ENCODE assay signal across 23 cellular contexts in genomic region chr9:13122756-13123369, GRCh38.
"Had no signal": no experiment of that assay in that cellular context is flagged by ENCODE, and none has a peak within 500 bp of the region (broad histone marks: within the 10 kb centered on the region; RNA-seq: fewer than 3 reads in every experiment).

No MANE protein-coding gene starts in this region.

- H3K4me3 ChIP-seq: dorsolateral prefrontal cortex, lower lobe of right lung, neural progenitor cell, prostate gland, thyroid gland, vagina had no signal

- H3K4me1 Mint-ChIP-seq: memory B cell; naive thymus-derived CD4-positive, alpha-beta T cell; neural progenitor cell; stimulated activated naive CD8-positive, alpha-beta T cell treated with anti-CD3 and anti-CD28 coated beads, Interleukin-15, amount 100 ng/mL, for 72 hours had no signal

- ATAC-seq: left ventricle myocardium superior; lower lobe of right lung; naive thymus-derived CD4-positive, alpha-beta T cell; right cardiac atrium; stimulated activated naive CD8-positive, alpha-beta T cell treated with anti-CD3 and anti-CD28 coated beads, Interleukin-15, amount 100 ng/mL, for 72 hours had no signal

- H3K4me1 ChIP-seq: lower lobe of right lung, neural progenitor cell, parathyroid adenoma, prostate gland, thyroid gland, vagina had no signal

- H3K4me3 Mint-ChIP-seq: memory B cell; naive thymus-derived CD4-positive, alpha-beta T cell; nephron; neural progenitor cell; stimulated activated naive CD8-positive, alpha-beta T cell treated with anti-CD3 and anti-CD28 coated beads, Interleukin-15, amount 100 ng/mL, for 72 hours had no signal

- H3K27me3 Mint-ChIP-seq: memory B cell; naive thymus-derived CD4-positive, alpha-beta T cell; stimulated activated naive CD8-positive, alpha-beta T cell treated with anti-CD3 and anti-CD28 coated beads, Interleukin-15, amount 100 ng/mL, for 72 hours had no signal

- H3K27ac ChIP-seq: lower lobe of right lung, neural progenitor cell, parathyroid adenoma, prostate gland, thyroid gland, vagina had no signal

- DNase-seq: effector CD4-positive, alpha-beta T cell; left ventricle myocardium superior; lower lobe of right lung; naive thymus-derived CD4-positive, alpha-beta T cell; right cardiac atrium; small intestine; stimulated activated CD4-positive, alpha-beta T cell treated with anti-CD3 and anti-CD28 coated beads, Interleukin-1b, Interleukin-23, amount 100 ng/mL, for 48 hours; stimulated activated CD4-positive, alpha-beta T cell treated with anti-CD3 and anti-CD28 coated beads, Interleukin-4, amount 100 ng/mL, for 1 hour; stimulated activated CD8-positive, alpha-beta memory T cell treated with anti-CD3 and anti-CD28 coated beads, Interleukin-4, amount 100 ng/mL, for 48 hours; stimulated activated naive CD4-positive, alpha-beta T cell; stimulated activated naive CD8-positive, alpha-beta T cell treated with anti-CD3 and anti-CD28 coated beads, Interleukin-15, amount 100 ng/mL, for 72 hours; thyroid gland; trophoblast cell had no signal

- H3K9me3 Mint-ChIP-seq: nephron, neural progenitor cell had no signal

- H3K27ac Mint-ChIP-seq: memory B cell; naive thymus-derived CD4-positive, alpha-beta T cell; nephron; neural progenitor cell; stimulated activated naive CD8-positive, alpha-beta T cell treated with anti-CD3 and anti-CD28 coated beads, Interleukin-15, amount 100 ng/mL, for 72 hours had no signal

- H3K27me3 ChIP-seq: dorsolateral prefrontal cortex, neural progenitor cell, thyroid gland, vagina had no signal

- H3K36me3 Mint-ChIP-seq: memory B cell had no signal

- H3K4me2 ChIP-seq: neural progenitor cell had no signal

- H3K79me2 ChIP-seq: parathyroid adenoma had no signal

- H3K9ac ChIP-seq: neural progenitor cell, parathyroid adenoma had no signal

- H2AFZ ChIP-seq: neural progenitor cell, parathyroid adenoma had no signal

- H3K9me3 ChIP-seq: lower lobe of right lung, prostate gland, thyroid gland, vagina had no signal

- H3K36me3 ChIP-seq: prostate gland had no signal

- FAIRE-seq: colon, frontal cortex, keratinocyte, small intestine had no signal
